18 cellular contexts compared by ENCODE assay signal in genomic region chr2:216286616-216287231, GRCh38.
A peak's percentile ranks its signal among the peaks of the same experiment; 100 is the strongest.
DNase-seq lines count a peak whose midpoint lies in the region; TF ChIP-seq lines count a peak whose summit lies in the region.
"Had no signal": no experiment of that assay in that cellular context is flagged by ENCODE, and none has a peak within 500 bp of the region (broad histone marks: within the 10 kb centered on the region; RNA-seq: fewer than 3 reads in every experiment).

No MANE protein-coding gene starts in this region.

- no peak overlapping the region for H3K4me3 Mint-ChIP-seq in neural progenitor cell
- H3K4me3 Mint-ChIP-seq in activated CD4-positive, alpha-beta T cell treated with anti-CD3 and anti-CD28 coated beads, Interleukin-2, amount 10 ng/mL, durations not matched to agents 7 days and 5 days: no peak overlapping the region
- H3K4me3 Mint-ChIP-seq: activated CD8-positive, alpha-beta memory T cell treated with anti-CD3 and anti-CD28 coated beads, Interleukin-2, amount 10 ng/mL, durations not matched to agents 7 days and 5 days; stimulated activated effector memory CD8-positive, alpha-beta T cell treated with anti-CD3 and anti-CD28 coated beads, Interleukin-12 subunit alpha, Interleukin-12 subunit beta, amount 100 ng/mL, for 72 hours; T-cell had no signal

- H3K9me3 ChIP-seq in OCI-LY3 (ENCODE audit: insufficient read depth, low read length) (no peaks in the 10 kb centered on the region), neural progenitor cell (ENCODE audit: low read depth) (no peaks in the 10 kb centered on the region)
- H3K9me3 ChIP-seq: BE2C, gastroesophageal sphincter had no signal

- H3K9ac ChIP-seq in OCI-LY3 (ENCODE audit: low read length) (peak overlapping the region; percentile 61), neural progenitor cell (no peak overlapping the region)
- H3K9ac ChIP-seq: KMS-11 had no signal

- H3K27me3 Mint-ChIP-seq in neural progenitor cell (ENCODE audit: insufficient read depth, low read depth): peaks cover 10% of the 10 kb centered on the region
- no peaks in the 10 kb centered on the region for H3K27me3 Mint-ChIP-seq in activated CD4-positive, alpha-beta T cell treated with anti-CD3 and anti-CD28 coated beads, Interleukin-2, amount 10 ng/mL, durations not matched to agents 7 days and 5 days
- H3K27me3 Mint-ChIP-seq: activated CD8-positive, alpha-beta memory T cell treated with anti-CD3 and anti-CD28 coated beads, Interleukin-2, amount 10 ng/mL, durations not matched to agents 7 days and 5 days; T-cell had no signal

- peak overlapping the region; percentile 93 for H3K4me2 ChIP-seq in OCI-LY3 (ENCODE audit: low read length)
- H3K4me2 ChIP-seq in neural progenitor cell: peak overlapping the region; percentile 45
- H3K4me2 ChIP-seq: KMS-11 had no signal

- H3K36me3 Mint-ChIP-seq in neural progenitor cell: no peaks in the 10 kb centered on the region
- no peaks in the 10 kb centered on the region for H3K36me3 Mint-ChIP-seq in activated CD4-positive, alpha-beta T cell treated with anti-CD3 and anti-CD28 coated beads, Interleukin-2, amount 10 ng/mL, durations not matched to agents 7 days and 5 days (ENCODE audit: low read depth)
- H3K36me3 Mint-ChIP-seq: activated CD8-positive, alpha-beta memory T cell treated with anti-CD3 and anti-CD28 coated beads, Interleukin-2, amount 10 ng/mL, durations not matched to agents 7 days and 5 days; stimulated activated effector memory CD8-positive, alpha-beta T cell treated with anti-CD3 and anti-CD28 coated beads, Interleukin-12 subunit alpha, Interleukin-12 subunit beta, amount 100 ng/mL, for 72 hours; T-cell had no signal

- H2AFZ ChIP-seq in OCI-LY3 (ENCODE audit: low read depth, low read length) (peak overlapping the region; percentile 83), neural progenitor cell (replicated peaks) (no peak overlapping the region)

- no peaks in the 10 kb centered on the region for H3K36me3 ChIP-seq in OCI-LY3 (replicated peaks; ENCODE audit: low read depth, low read length)
- no peaks in the 10 kb centered on the region for H3K36me3 ChIP-seq in neural progenitor cell
- H3K36me3 ChIP-seq: BE2C, gastroesophageal sphincter had no signal

- H4K20me1 ChIP-seq in OCI-LY3 (ENCODE audit: insufficient read depth, low read length): no peaks in the 10 kb centered on the region
- H4K20me1 ChIP-seq in neural progenitor cell (ENCODE audit: low read depth): peaks cover 6% of the 10 kb centered on the region

- no peaks in the 10 kb centered on the region for H3K9me3 Mint-ChIP-seq in neural progenitor cell
- H3K9me3 Mint-ChIP-seq in activated CD4-positive, alpha-beta T cell treated with anti-CD3 and anti-CD28 coated beads, Interleukin-2, amount 10 ng/mL, durations not matched to agents 7 days and 5 days: no peaks in the 10 kb centered on the region
- H3K9me3 Mint-ChIP-seq: stimulated activated effector memory CD8-positive, alpha-beta T cell treated with anti-CD3 and anti-CD28 coated beads, Interleukin-12 subunit alpha, Interleukin-12 subunit beta, amount 100 ng/mL, for 72 hours; T-cell had no signal

- TF ChIP-seq CTCF in OCI-LY3 (IDR thresholded peaks at IDR 0.05; ENCODE audit: low read depth, low read length) (no peak), epithelial cell of esophagus (IDR thresholded peaks at IDR 0.05; ENCODE audit: insufficient read depth, low read depth, low read length, missing control alignments) (no peak), neural progenitor cell (IDR thresholded peaks at IDR 0.05) (no peak)

- peaks cover 48% of the 10 kb centered on the region for H3K4me1 ChIP-seq in OCI-LY3 (ENCODE audit: low read length)
- H3K4me1 ChIP-seq in neural progenitor cell: peaks cover 49% of the 10 kb centered on the region
- H3K4me1 ChIP-seq: gastroesophageal sphincter had no signal

- H3K4me3 ChIP-seq in OCI-LY3 (ENCODE audit: low read length): peak overlapping the region; percentile 73
- no peak overlapping the region for H3K4me3 ChIP-seq in epithelial cell of esophagus (ENCODE audit: low read length)
- H3K4me3 ChIP-seq in neural progenitor cell: no peak overlapping the region
- H3K4me3 ChIP-seq: gastroesophageal sphincter had no signal

- H3K27ac ChIP-seq in OCI-LY3 (ENCODE audit: low read length) (peak overlapping the region; percentile 76), neural progenitor cell (peak overlapping the region; percentile 21)
- H3K27ac ChIP-seq: gastroesophageal sphincter, KMS-11 had no signal

- no peak overlapping the region for H3K27ac Mint-ChIP-seq in neural progenitor cell
- no peak overlapping the region for H3K27ac Mint-ChIP-seq in activated CD4-positive, alpha-beta T cell treated with anti-CD3 and anti-CD28 coated beads, Interleukin-2, amount 10 ng/mL, durations not matched to agents 7 days and 5 days
- H3K27ac Mint-ChIP-seq: activated CD8-positive, alpha-beta memory T cell treated with anti-CD3 and anti-CD28 coated beads, Interleukin-2, amount 10 ng/mL, durations not matched to agents 7 days and 5 days; stimulated activated effector memory CD8-positive, alpha-beta T cell treated with anti-CD3 and anti-CD28 coated beads, Interleukin-12 subunit alpha, Interleukin-12 subunit beta, amount 100 ng/mL, for 72 hours; T-cell had no signal

- DNase-seq in Daoy (ENCODE audit: low read depth) (peak; percentile 23), epithelial cell of esophagus (ENCODE audit: low read depth) (peak; percentile 34), neural progenitor cell (ENCODE audit: low spot score) (no peak), pons (ENCODE audit: low spot score) (no peak), NCI-H774 (lab: John Stamatoyannopoulos, UW) (no peak)
- no peak for DNase-seq in activated CD4-positive, alpha-beta T cell treated with anti-CD3 and anti-CD28 coated beads, Interleukin-2, amount 10 ng/mL, durations not matched to agents 7 days and 5 days
- no peak for DNase-seq in activated CD4-positive, alpha-beta T cell treated with anti-CD3 and anti-CD28 coated beads, Interleukin-2, amount 50 U/mL, for 48 hours
- DNase-seq: activated CD8-positive, alpha-beta memory T cell treated with anti-CD3 and anti-CD28 coated beads, Interleukin-2, amount 10 ng/mL, durations not matched to agents 7 days and 5 days; NCI-H1436; NCI-H345; posterior cingulate gyrus; Right ventricle myocardium superior; T-cell had no signal

- H3K27me3 ChIP-seq in OCI-LY3 (ENCODE audit: low read depth, low read length) (peaks cover 7% of the 10 kb centered on the region; the same call in 1 of the 2 replicates), neural progenitor cell (peaks cover 3% of the 10 kb centered on the region)
- H3K27me3 ChIP-seq: BE2C had no signal

- H3K4me1 Mint-ChIP-seq in neural progenitor cell: peaks cover 58% of the 10 kb centered on the region
- H3K4me1 Mint-ChIP-seq in activated CD4-positive, alpha-beta T cell treated with anti-CD3 and anti-CD28 coated beads, Interleukin-2, amount 10 ng/mL, durations not matched to agents 7 days and 5 days: no peaks in the 10 kb centered on the region
- H3K4me1 Mint-ChIP-seq: activated CD8-positive, alpha-beta memory T cell treated with anti-CD3 and anti-CD28 coated beads, Interleukin-2, amount 10 ng/mL, durations not matched to agents 7 days and 5 days; stimulated activated effector memory CD8-positive, alpha-beta T cell treated with anti-CD3 and anti-CD28 coated beads, Interleukin-12 subunit alpha, Interleukin-12 subunit beta, amount 100 ng/mL, for 72 hours had no signal

- POLR2A ChIA-PET in activated CD4-positive, alpha-beta T cell treated with anti-CD3 and anti-CD28 coated beads, Interleukin-2, amount 10 ng/mL, durations not matched to agents 7 days and 5 days (lab: Charles Lee): no interaction called here

- H3K79me2 ChIP-seq in OCI-LY3 (ENCODE audit: low read length): no peaks in the 10 kb centered on the region
- H3K79me2 ChIP-seq in neural progenitor cell (ENCODE audit: low read depth): no peaks in the 10 kb centered on the region

- H3F3A ChIP-seq in neural progenitor cell (ENCODE audit: low read depth): peaks cover 34% of the 10 kb centered on the region

- CTCF ChIA-PET in activated CD4-positive, alpha-beta T cell treated with anti-CD3 and anti-CD28 coated beads, Interleukin-2, amount 10 ng/mL, durations not matched to agents 7 days and 5 days (lab: Charles Lee): interaction anchor here (0.6 to 1.3 kb wide), 2 partner anchors 14 to 251 kb away, joined by 3 to 4 read pairs; no protein-coding TSS in a partner anchor

Comparison
In these comparisons a context has a peak if more than half of its experiments do, and no peak if none do; other contexts are left out.
1. DNase-seq: peak in Daoy (single experiment) and epithelial cell of esophagus (single experiment); none in neural progenitor cell (single experiment), activated CD4-positive, alpha-beta T cell treated with anti-CD3 and anti-CD28 coated beads, Interleukin-2, amount 10 ng/mL, durations not matched to agents 7 days and 5 days (single experiment), pons (single experiment), activated CD4-positive, alpha-beta T cell treated with anti-CD3 and anti-CD28 coated beads, Interleukin-2, amount 50 U/mL, for 48 hours (0 of 2) and NCI-H774 (single experiment).